Comparison of ENCODE assay signal across 14 cellular contexts in genomic region chr4:7051905-7052304, GRCh38. TPM values are rescaled to one million over a fixed set of nuclear protein-coding genes. Genes with fewer than 3 reads are reported as not detected.
A peak's percentile ranks its signal among the peaks of the same experiment; 100 is the strongest.
DNase-seq lines count a peak whose midpoint lies in the region; ATAC-seq and TF ChIP-seq lines count a peak whose summit lies in the region.
"Had no signal": no experiment of that assay in that cellular context is flagged by ENCODE, and none has a peak within 500 bp of the region (broad histone marks: within the 10 kb centered on the region; RNA-seq: fewer than 3 reads in every experiment).

No MANE protein-coding gene starts in this region.

- H2AFZ ChIP-seq in smooth muscle cell (ENCODE audit: low read depth) = no peak overlapping the region

- no peaks in the 10 kb centered on the region for H3K27me3 ChIP-seq in muscle layer of colon (ENCODE audit: control insufficient read depth in 1 of 2, insufficient read depth in 2 of 2, low read length in 2 of 2)
- H3K27me3 ChIP-seq in spleen (replicated peaks in 1 of 7) = no peaks in the 10 kb centered on the region
- no peaks in the 10 kb centered on the region for H3K27me3 ChIP-seq in smooth muscle cell (ENCODE audit: low read depth)

- no peak for ATAC-seq in activated T-cell treated with anti-CD3 and anti-CD28 coated beads, Interleukin-2, amount 50 U/mL, for 4 hours
- ATAC-seq: HCT116 had no signal

- H4K20me1 ChIP-seq in smooth muscle cell (ENCODE audit: low read depth) = peaks cover 65% of the 10 kb centered on the region

- no peak overlapping the region for H3K4me2 ChIP-seq in smooth muscle cell

- H3K79me2 ChIP-seq in smooth muscle cell (ENCODE audit: low read depth) = peaks cover 47% of the 10 kb centered on the region

- H3K9me3 Mint-ChIP-seq in activated T-cell treated with anti-CD3 and anti-CD28 coated beads, Interleukin-2, amount 50 U/mL, for 24 hours = no peaks in the 10 kb centered on the region
- no peaks in the 10 kb centered on the region for H3K9me3 Mint-ChIP-seq in activated T-cell treated with anti-CD3 and anti-CD28 coated beads, Interleukin-2, amount 50 U/mL, for 4 hours
- H3K9me3 Mint-ChIP-seq: CD4-positive, alpha-beta T cell had no signal

- H3K36me3 ChIP-seq in muscle layer of colon (ENCODE audit: insufficient read depth, low read length) (peaks cover 31% of the 10 kb centered on the region), spleen (peaks cover 0 to 96% (median 37%) of the 10 kb centered on the region in 6 donors), smooth muscle cell (ENCODE audit: low read depth) (no peaks in the 10 kb centered on the region)

- H3K4me3 Mint-ChIP-seq in activated T-cell treated with anti-CD3 and anti-CD28 coated beads, Interleukin-2, amount 50 U/mL, for 24 hours = no peak overlapping the region
- no peak overlapping the region for H3K4me3 Mint-ChIP-seq in activated T-cell treated with anti-CD3 and anti-CD28 coated beads, Interleukin-2, amount 50 U/mL, for 4 hours
- H3K4me3 Mint-ChIP-seq: CD4-positive, alpha-beta T cell had no signal

- H3K4me1 ChIP-seq in muscle layer of colon (ENCODE audit: insufficient read depth, low read length) (peaks cover 33% of the 10 kb centered on the region), spleen (peaks cover 9 to 91% (median 48%) of the 10 kb centered on the region in 6 donors), smooth muscle cell (ENCODE audit: low read depth) (no peaks in the 10 kb centered on the region)

- H3K27ac Mint-ChIP-seq in activated T-cell treated with anti-CD3 and anti-CD28 coated beads, Interleukin-2, amount 50 U/mL, for 24 hours = peak overlapping the region; percentile 85

- H3F3A ChIP-seq in smooth muscle cell (ENCODE audit: low read depth) = no peaks in the 10 kb centered on the region

- H3K9ac ChIP-seq in muscle layer of colon (ENCODE audit: low read length) (peak overlapping the region; percentile 0), smooth muscle cell (ENCODE audit: low read depth) (no peak overlapping the region)

- H3K4me3 ChIP-seq in muscle layer of colon (ENCODE audit: low read depth in 1 of 2, low read length in 2 of 2) (no peak overlapping the region), spleen (no peak overlapping the region), smooth muscle cell (no peak overlapping the region)

- WGBS in spleen, 5 donors = 72 to 81% (median 79%) methylated on average over 2 to 14 of the region's 14 CpGs
- WGBS in smooth muscle cell (ENCODE audit: low lambda C conversion rate) = 98% methylated on average over 14 of the region's 14 CpGs

- TF ChIP-seq CTCF in VCaP (conservative IDR thresholded peaks at IDR 0.05) = no peak
- TF ChIP-seq CTCF in spleen (IDR thresholded peaks at IDR 0.05 in 8 of 11, conservative IDR thresholded peaks at IDR 0.05 in 3 of 11) = no peak
- no peak for TF ChIP-seq CTCF in smooth muscle cell (IDR thresholded peaks at IDR 0.05; ENCODE audit: borderline replicate concordance, insufficient read depth, poor library complexity, severe bottlenecking)

- H3K9me3 ChIP-seq in muscle layer of colon (ENCODE audit: low read length) (no peaks in the 10 kb centered on the region), spleen (no peaks in the 10 kb centered on the region), smooth muscle cell (replicated peaks; ENCODE audit: low read depth) (no peaks in the 10 kb centered on the region)

- no peaks in the 10 kb centered on the region for H3K27me3 Mint-ChIP-seq in activated T-cell treated with anti-CD3 and anti-CD28 coated beads, Interleukin-2, amount 50 U/mL, for 24 hours
- H3K27me3 Mint-ChIP-seq in activated T-cell treated with anti-CD3 and anti-CD28 coated beads, Interleukin-2, amount 50 U/mL, for 4 hours (ENCODE audit: low read depth) = no peaks in the 10 kb centered on the region
- H3K27me3 Mint-ChIP-seq: CD4-positive, alpha-beta T cell had no signal

- H3K27ac ChIP-seq in VCaP (peak overlapping the region; percentile 81), muscle layer of colon (ENCODE audit: low read depth, low read length) (no peak overlapping the region), spleen (peak overlapping the region in 3 of 8 donors; percentile 51 to 86 (median 80)), smooth muscle cell (ENCODE audit: low read depth) (no peak overlapping the region)
- H3K27ac ChIP-seq: 22Rv1 had no signal

- H3K36me3 Mint-ChIP-seq in activated T-cell treated with anti-CD3 and anti-CD28 coated beads, Interleukin-2, amount 50 U/mL, for 24 hours (ENCODE audit: low read depth) = peaks cover 62% of the 10 kb centered on the region
- peaks cover 24% of the 10 kb centered on the region for H3K36me3 Mint-ChIP-seq in activated T-cell treated with anti-CD3 and anti-CD28 coated beads, Interleukin-2, amount 50 U/mL, for 4 hours (ENCODE audit: insufficient read depth)

- intact Hi-C loops in spleen (cut with DNase I; ENCODE audit: low total_unique reads) = no loop called here

- H3K4me1 Mint-ChIP-seq in activated T-cell treated with anti-CD3 and anti-CD28 coated beads, Interleukin-2, amount 50 U/mL, for 24 hours (ENCODE audit: low read depth) = peaks cover 50% of the 10 kb centered on the region
- peaks cover 38% of the 10 kb centered on the region for H3K4me1 Mint-ChIP-seq in activated T-cell treated with anti-CD3 and anti-CD28 coated beads, Interleukin-2, amount 50 U/mL, for 4 hours (ENCODE audit: low read depth)

- no peak for TF ChIP-seq POLR2A in spleen (IDR thresholded peaks at IDR 0.05)

- no peak for DNase-seq in activated T-cell treated with anti-CD3 and anti-CD28 coated beads, Interleukin-2, amount 50 U/mL, for 24 hours
- no peak for DNase-seq in activated T-cell treated with anti-CD3 and anti-CD28 coated beads, Interleukin-2, amount 50 U/mL, for 4 hours
- DNase-seq in spleen (peak; percentile 76), smooth muscle cell (lab: John Stamatoyannopoulos, UW; ENCODE audit: unreplicated experiment) (no peak), superior temporal gyrus (ENCODE audit: extremely low spot score) (no peak)
- no peak for DNase-seq in activated CD4-positive, alpha-beta T cell treated with anti-CD3 and anti-CD28 coated beads, Interleukin-2, amount 50 U/mL, for 1 hour
- DNase-seq: C1 segment of cervical spinal cord; Calu3; CD4-positive, alpha-beta T cell; DMS 273 treated with DMSO at 0.1 percent for 48 hours had no signal

RNA-seq across cellular contexts. Expression of gene TADA2B, which starts 8.7 kb away (rescaled TPM):
- 10 to 100 TPM; 16.9 to 21.3 (median 17.0) TPM for total RNA-seq in activated T-cell treated with anti-CD3 and anti-CD28 coated beads, Interleukin-2, amount 50 U/mL, for 4 hours
- total RNA-seq in spleen (10 to 100 TPM; 22.6 to 32.2 (median 27.1) TPM), smooth muscle cell (6.3 and 9.2 TPM in 2 replicates)
- polyA plus RNA-seq in spleen (10 to 100 TPM in 2 of 3 donors, 1 to 10 TPM in 1; 9.9 to 15.6 (median 10.8) TPM), smooth muscle cell (9.1 and 9.9 TPM in 2 replicates)

RNA-seq across cellular contexts. Expression of gene GRPEL1, which starts 16.0 kb away (rescaled TPM):
- 100 to 1,000 TPM; 129 to 146 (median 136) TPM for total RNA-seq in activated T-cell treated with anti-CD3 and anti-CD28 coated beads, Interleukin-2, amount 50 U/mL, for 4 hours
- total RNA-seq in spleen = 10 to 100 TPM; 21.3 to 42.7 (median 32.7) TPM
- polyA plus RNA-seq in spleen = 10 to 100 TPM; 17.6 to 29.6 (median 23.8) TPM
- total RNA-seq in smooth muscle cell = 18.6 and 26.0 TPM in 2 replicates
- polyA plus RNA-seq in smooth muscle cell = 40.6 and 48.2 TPM in 2 replicates
